Comparison of ENCODE assay signal across 8 cellular contexts in genomic region chr16:87316923-87317765, GRCh38. TPM values are rescaled to one million over a fixed set of nuclear protein-coding genes. Genes with fewer than 3 reads are reported as not detected.
A peak's percentile ranks its signal among the peaks of the same experiment; 100 is the strongest.
DNase-seq lines count a peak whose midpoint lies in the region; ATAC-seq and TF ChIP-seq lines count a peak whose summit lies in the region.

Gene C16orf95, minus strand, starts transcription at chr16:87317392. Its CDS starts 150 bp downstream, at chr16:87317242.

- no peaks in the 10 kb centered on the region for H3K27me3 ChIP-seq in HUES6 (ENCODE audit: control insufficient read depth, insufficient read depth, low read length)
- no peaks in the 10 kb centered on the region for H3K27me3 ChIP-seq in NT2/D1 (ENCODE audit: insufficient read depth, insufficient read length)
- H3K27me3 ChIP-seq in endodermal cell (ENCODE audit: control insufficient read depth, insufficient read depth, low read length, poor library complexity, severe bottlenecking) = no peaks in the 10 kb centered on the region

- H3K4me1 Mint-ChIP-seq in endodermal cell = peaks cover 8% of the 10 kb centered on the region

- ATAC-seq in GM21447 (IDR thresholded peaks at IDR 0.05; ENCODE audit: unreplicated experiment) = peak; percentile 92

- H3K4me3 Mint-ChIP-seq in endodermal cell = peak within 1 kb of the TSS; percentile 94

- H3K9me3 Mint-ChIP-seq in endodermal cell = no peaks in the 10 kb centered on the region

- H3K36me3 Mint-ChIP-seq in endodermal cell (ENCODE audit: low read depth) = no peaks in the 10 kb centered on the region

- WGBS in endodermal cell (ENCODE audit: insufficient coverage in 1 of 2, insufficient read length in 1 of 2), 2 experiments = 1% methylated on average over 23 to 65 of the region's 65 CpGs
- 0 to 1% methylated on average over 38 to 55 of the region's 65 CpGs for WGBS in mesodermal cell (ENCODE audit: insufficient coverage in 2 of 2), 2 experiments

- H3K9ac ChIP-seq in HUES6 (ENCODE audit: low read length) (peak within 1 kb of the TSS; percentile 98), NT2/D1 (ENCODE audit: insufficient read length, low read depth) (peak within 1 kb of the TSS; percentile 98), endodermal cell (ENCODE audit: extremely low read depth, low read length, poor library complexity, severe bottlenecking) (peak within 1 kb of the TSS; percentile 90)

- H3K4me1 ChIP-seq in HUES6 (ENCODE audit: control insufficient read depth, insufficient read depth, low read length) (peaks cover 5% of the 10 kb centered on the region), NT2/D1 (ENCODE audit: insufficient read depth, insufficient read length) (peaks cover 7% of the 10 kb centered on the region), endodermal cell (ENCODE audit: control insufficient read depth, insufficient read depth, low read length) (no peaks in the 10 kb centered on the region), mesodermal cell (ENCODE audit: control insufficient read depth, insufficient read depth, low read length, poor library complexity, severe bottlenecking) (no peaks in the 10 kb centered on the region)

- H3K4me3 ChIP-seq in HUES6 (ENCODE audit: low read depth, low read length) (peak within 1 kb of the TSS; percentile 84), NT2/D1 (ENCODE audit: insufficient read length, low read depth) (peak within 1 kb of the TSS; percentile 92), endodermal cell (ENCODE audit: low read length) (peak within 1 kb of the TSS; percentile 90), mesodermal cell (ENCODE audit: extremely low read depth, insufficient read depth, low read length, poor library complexity, severe bottlenecking) (peak within 1 kb of the TSS; percentile 94)

- peak; percentile 71 for TF ChIP-seq CTCF in endodermal cell (conservative IDR thresholded peaks at IDR 0.05)

- no peaks in the 10 kb centered on the region for H3K27me3 Mint-ChIP-seq in endodermal cell (ENCODE audit: insufficient read depth)

- no peaks in the 10 kb centered on the region for H3K9me3 ChIP-seq in HUES6 (ENCODE audit: control insufficient read depth, insufficient read depth, low read depth, low read length)
- H3K9me3 ChIP-seq in NT2/D1 (ENCODE audit: insufficient read depth, low read length) = no peaks in the 10 kb centered on the region
- no peaks in the 10 kb centered on the region for H3K9me3 ChIP-seq in endodermal cell (ENCODE audit: control insufficient read depth, low read length)
- no peaks in the 10 kb centered on the region for H3K9me3 ChIP-seq in mesodermal cell (ENCODE audit: control insufficient read depth, low read length)

- peak; percentile 79 for DNase-seq in DMS 273 treated with DMSO at 0.1 percent for 48 hours (lab: John Stamatoyannopoulos, UW)
- DNase-seq in NT2/D1 (ENCODE audit: low read depth, low spot score) = peak; percentile 92
- DNase-seq in activated CD8-positive, alpha-beta memory T cell treated with anti-CD3 and anti-CD28 coated beads, Interleukin-2, amount 50 U/mL, for 24 hours (ENCODE audit: extremely low read depth) = peak; percentile 96
- peak; percentile 99 for DNase-seq in endodermal cell
- peak; percentile 96 for DNase-seq in stimulated activated CD8-positive, alpha-beta memory T cell treated with anti-CD3 and anti-CD28 coated beads, Interleukin-15, amount 100 ng/mL, for 24 hours (ENCODE audit: low read depth)

- H3K27ac ChIP-seq in HUES6 (ENCODE audit: low read depth, low read length) (peak within 1 kb of the TSS; percentile 94), endodermal cell (ENCODE audit: low read depth, low read length) (peak within 1 kb of the TSS; percentile 84), mesodermal cell (ENCODE audit: low read depth, low read length, severe bottlenecking) (peak within 1 kb of the TSS; percentile 89)

- H3K27ac Mint-ChIP-seq in endodermal cell = peak within 1 kb of the TSS; percentile 96

- H3K36me3 ChIP-seq in HUES6 (ENCODE audit: control insufficient read depth, insufficient read depth, low read length) (peaks cover 7% of the 10 kb centered on the region; the same call in 1 of the 2 replicates), NT2/D1 (ENCODE audit: insufficient read depth, insufficient read length, low read length) (peaks cover 25% of the 10 kb centered on the region), endodermal cell (ENCODE audit: control insufficient read depth, insufficient read depth, low read length) (no peaks in the 10 kb centered on the region), mesodermal cell (ENCODE audit: control insufficient read depth, insufficient read depth, low read length) (no peaks in the 10 kb centered on the region)

RNA-seq across cellular contexts. Expression of gene C16orf95, which starts in this region (rescaled TPM):
- 1 to 10 TPM; 6.4 to 7.8 TPM for total RNA-seq in endodermal cell
- 5.7 TPM for polyA plus RNA-seq in endodermal cell (2013, experiment 1 of 2)
- polyA plus RNA-seq in endodermal cell (2013, experiment 2 of 2) = 6.0 TPM
- 6.7 TPM for polyA plus RNA-seq in mesodermal cell (2013, experiment 1 of 2)
- 5.7 TPM for polyA plus RNA-seq in mesodermal cell (2013, experiment 2 of 2)

Comparison
In these comparisons a context has a peak if more than half of its experiments do, and no peak if none do; other contexts are left out.
1. Peak in every context shown above with its lines: DNase-seq, ATAC-seq, H3K4me3 ChIP-seq and H3K27ac ChIP-seq.